Comparison of ENCODE assay signal across 9 cellular contexts in the genomic region with DNA sequence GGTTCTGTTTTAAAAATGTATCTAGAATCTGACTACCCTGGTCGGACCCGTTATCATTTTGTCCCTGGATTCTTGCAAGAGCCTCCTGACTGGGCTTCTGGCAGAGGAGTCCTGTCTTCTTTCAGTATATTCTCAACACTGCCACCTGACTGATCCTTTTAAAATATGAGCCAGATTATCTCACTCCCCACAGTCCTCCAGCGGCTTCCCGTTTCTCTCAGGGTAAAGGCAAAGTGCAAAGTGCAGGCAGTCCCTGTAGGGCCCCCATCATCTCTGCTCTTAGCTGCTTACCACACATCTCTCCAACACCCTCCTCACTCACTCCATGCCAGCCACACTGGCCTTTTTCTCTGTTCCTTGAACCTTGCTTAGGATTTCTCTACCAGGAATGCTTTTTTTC. TPM values are rescaled to one million over a fixed set of nuclear protein-coding genes. Genes with fewer than 3 reads are reported as not detected.
DNase-seq lines count a peak whose midpoint lies in the region; ATAC-seq and TF ChIP-seq lines count a peak whose summit lies in the region.
"Had no signal": no experiment of that assay in that cellular context is flagged by ENCODE, and none has a peak within 500 bp of the region (broad histone marks: within the 10 kb centered on the region; RNA-seq: fewer than 3 reads in every experiment).

No MANE protein-coding gene starts in this region.

- H3K9me3 ChIP-seq in BE2C, result no peaks in the 10 kb centered on the region

- peak overlapping the region; percentile 23 to 93 (median 85) for H3K27ac ChIP-seq in dorsolateral prefrontal cortex
- H3K27ac ChIP-seq: epithelial cell of prostate had no signal

- no peaks in the 10 kb centered on the region for H3K36me3 ChIP-seq in BE2C

- DNase-seq in BE2C (peak; percentile 28), NOMO-1 treated with dmso at 0.1 percent for 144 hours (lab: John Stamatoyannopoulos, UW; ENCODE audit: unreplicated experiment) (peak; percentile 83), dorsolateral prefrontal cortex (peak in 1 of 10 donors; percentile 32), naive B cell (no peak), epidermal melanocyte (ENCODE audit: insufficient read length, low spot score) (no peak), NCI-H2227 treated with DMSO at 0.1 percent for 48 hours (lab: John Stamatoyannopoulos, UW) (no peak), activated gamma-delta T cell treated with Interleukin-2 at 50 U/mL for 16 hours (no peak)
- DNase-seq in stimulated activated CD4-positive, alpha-beta T cell treated with anti-CD3 and anti-CD28 coated beads, Interleukin-2, amount 100 ng/mL, for 24 hours, result no peak

- peak in 1 of 2 donors; percentile 37 for ATAC-seq in naive B cell (ENCODE audit: low read depth in 2 of 2)

- peaks cover 6 to 13% of the 10 kb centered on the region in 2 donors for H3K36me3 Mint-ChIP-seq in naive B cell

- H3K9me3 Mint-ChIP-seq in naive B cell, result no peaks in the 10 kb centered on the region

- peak overlapping the region in 5 of 8 donors; percentile 10 to 85 (median 46) for H3K4me3 Mint-ChIP-seq in naive B cell

- peaks cover 46 to 87% (median 50%) of the 10 kb centered on the region in 3 donors for H3K4me1 Mint-ChIP-seq in naive B cell

- no peaks in the 10 kb centered on the region for H3K27me3 ChIP-seq in BE2C
- no peaks in the 10 kb centered on the region for H3K27me3 ChIP-seq in dorsolateral prefrontal cortex

- H3K4me1 ChIP-seq in BE2C, result peaks cover 15% of the 10 kb centered on the region

- TF ChIP-seq CTCF in BE2C (IDR thresholded peaks at IDR 0.05; ENCODE audit: low read depth, low read length) (no peak), dorsolateral prefrontal cortex (IDR thresholded peaks at IDR 0.05 in 54 of 56, conservative IDR thresholded peaks at IDR 0.05 in 2 of 56; ENCODE audit: low read depth in 1 of 56, partially characterized antibody in 56 of 56) (no peak)

- H3K27me3 Mint-ChIP-seq in naive B cell, result no peaks in the 10 kb centered on the region

- peak overlapping the region in 4 of 6 donors; percentile 22 to 92 (median 81) for H3K27ac Mint-ChIP-seq in naive B cell

- peak overlapping the region; percentile 36 for H3K4me3 ChIP-seq in BE2C (ENCODE audit: low read depth, low read length)
- peak overlapping the region in 12 of 59 donors; percentile 1 to 30 (median 17) for H3K4me3 ChIP-seq in dorsolateral prefrontal cortex

- intact Hi-C loops in dorsolateral prefrontal cortex (cut with DNase I), result no loop called here

RNA-seq across cellular contexts. Expression of gene CRTC3, which starts 28.5 kb away (rescaled TPM):
- 16.7 TPM for polyA plus RNA-seq in BE2C (2012; ENCODE audit: insufficient read depth, insufficient read length, low read depth)
- 100 to 1,000 TPM in 1 of 120 experiments, 10 to 100 TPM in 119; 33.6 to 101 (median 56.1) TPM for total RNA-seq in dorsolateral prefrontal cortex
- 10 to 100 TPM; 14.2 to 47.8 (median 26.9) TPM for polyA plus RNA-seq in naive B cell (ENCODE audit: low read depth in 6 of 6)

Comparison
In these comparisons a context has a peak if more than half of its experiments do, and no peak if none do; other contexts are left out.
1. DNase-seq: peak in BE2C (single experiment) and NOMO-1 treated with dmso at 0.1 percent for 144 hours (single experiment); none in naive B cell (single experiment), epidermal melanocyte (single experiment), NCI-H2227 treated with DMSO at 0.1 percent for 48 hours (single experiment), stimulated activated CD4-positive, alpha-beta T cell treated with anti-CD3 and anti-CD28 coated beads, Interleukin-2, amount 100 ng/mL, for 24 hours (0 of 2) and activated gamma-delta T cell treated with Interleukin-2 at 50 U/mL for 16 hours (single experiment).